Comparison of ENCODE assay signal across 1 cellular context in genomic region chr1:247078315-247079140, GRCh38.
TF ChIP-seq lines count a peak whose summit lies in the region.

Gene ZNF670 (minus strand): TSS chr1:247078811. CDS start chr1:247078596, 215 bp downstream.

TF ChIP-seq in HepG2, 621 proteins besides CTCF, POLR2A, EP300 and RAD21 (continued from another document and continues in another):
- TF ChIP-seq MXD3 (CRISPR knock-in tag; IDR thresholded peaks at IDR 0.05) (peak; percentile 47; the same call in 1 of the 2 replicates), ZNF784 (CRISPR knock-in tag; IDR thresholded peaks at IDR 0.05; ENCODE audit: borderline replicate concordance) (no peak), RARA (CRISPR knock-in tag; IDR thresholded peaks at IDR 0.05) (peak; percentile 24; the same call in 1 of the 2 replicates), HNF1B (CRISPR knock-in tag; IDR thresholded peaks at IDR 0.05) (peak; percentile 80; the same call in 1 of the 2 replicates), HOMEZ (CRISPR knock-in tag; IDR thresholded peaks at IDR 0.05; ENCODE audit: low read depth) (peak; percentile 72), ZNF501 (CRISPR knock-in tag; IDR thresholded peaks at IDR 0.05) (peak; percentile 58), SALL1 (CRISPR knock-in tag; IDR thresholded peaks at IDR 0.05) (peak; percentile 53; the same call in 1 of the 2 replicates), ATF1 (CRISPR knock-in tag; IDR thresholded peaks at IDR 0.05) (no peak; the same call in 1 of the 2 replicates), ZFP91 (CRISPR knock-in tag; IDR thresholded peaks at IDR 0.05; ENCODE audit: borderline replicate concordance) (peak; percentile 78; the same call in 1 of the 2 replicates), STAT6 (CRISPR knock-in tag; IDR thresholded peaks at IDR 0.05; ENCODE audit: borderline replicate concordance) (no peak), CBX2 (IDR thresholded peaks at IDR 0.05; ENCODE audit: low read depth, low read length) (no peak), CBX2 (CRISPR knock-in tag; IDR thresholded peaks at IDR 0.05; ENCODE audit: low read depth) (no peak), PREB (CRISPR knock-in tag; IDR thresholded peaks at IDR 0.05) (no peak), ATM (IDR thresholded peaks at IDR 0.05; ENCODE audit: borderline replicate concordance) (no peak), NFYB (CRISPR knock-in tag; IDR thresholded peaks at IDR 0.05) (peak; percentile 67), MXD1 (CRISPR knock-in tag; IDR thresholded peaks at IDR 0.05) (peak; percentile 38; the same call in 1 of the 2 replicates), HNRNPLL (IDR thresholded peaks at IDR 0.05; ENCODE audit: low read depth, low read length, poor library complexity, severe bottlenecking) (peak; percentile 63), POGZ (CRISPR knock-in tag; IDR thresholded peaks at IDR 0.05) (peak; percentile 55), ZBTB46 (CRISPR knock-in tag; IDR thresholded peaks at IDR 0.05; ENCODE audit: borderline replicate concordance) (no peak), AGO1 (IDR thresholded peaks at IDR 0.05; ENCODE audit: low read depth, low read length, poor library complexity, severe bottlenecking) (peak; percentile 26), BORCS8-MEF2B (CRISPR knock-in tag; IDR thresholded peaks at IDR 0.05) (peak; percentile 54; the same call in 1 of the 2 replicates), KDM5A (IDR thresholded peaks at IDR 0.05; ENCODE audit: borderline replicate concordance, low read length) (0 out of 2 replicates have a peak, but pooled peaks have one; percentile 24), BRD4 (CRISPR knock-in tag; IDR thresholded peaks at IDR 0.05) (no peak), PHF8 (CRISPR knock-in tag; IDR thresholded peaks at IDR 0.05) (peak; percentile 67), GATAD1 (CRISPR knock-in tag; IDR thresholded peaks at IDR 0.05) (peak; percentile 55), HMG20A (CRISPR knock-in tag; IDR thresholded peaks at IDR 0.05; ENCODE audit: borderline replicate concordance) (no peak), ETV5 (CRISPR knock-in tag; IDR thresholded peaks at IDR 0.05; ENCODE audit: borderline replicate concordance) (peak; percentile 16; the same call in 1 of the 2 replicates), KMT2B (CRISPR knock-in tag; IDR thresholded peaks at IDR 0.05) (no peak), ZFP41 (CRISPR knock-in tag; IDR thresholded peaks at IDR 0.05; ENCODE audit: borderline replicate concordance) (peak; percentile 34; the same call in 1 of the 2 replicates), BCL6 (CRISPR knock-in tag; IDR thresholded peaks at IDR 0.05) (peak; percentile 47), PBX2 (CRISPR knock-in tag; IDR thresholded peaks at IDR 0.05) (peak; percentile 84), ZBTB7B (CRISPR knock-in tag; IDR thresholded peaks at IDR 0.05) (0 out of 2 replicates have a peak, but pooled peaks have one; percentile 42), ZFY (CRISPR knock-in tag; IDR thresholded peaks at IDR 0.05) (peak; percentile 42; the same call in 1 of the 2 replicates), STAG1 (CRISPR knock-in tag; IDR thresholded peaks at IDR 0.05) (peak; percentile 38), NFYC (CRISPR knock-in tag; IDR thresholded peaks at IDR 0.05) (peak; percentile 78), SP1 (IDR thresholded peaks at IDR 0.05) (no peak), SP1 (CRISPR knock-in tag; IDR thresholded peaks at IDR 0.05) (peak; percentile 59; the same call in 1 of the 2 replicates), BHLHE40 (IDR thresholded peaks at IDR 0.05; ENCODE audit: low read length) (no peak), ISX (CRISPR knock-in tag; conservative IDR thresholded peaks at IDR 0.05) (no peak), ZNF33A (CRISPR knock-in tag; IDR thresholded peaks at IDR 0.05; ENCODE audit: borderline replicate concordance) (0 out of 2 replicates have a peak, but pooled peaks have one; percentile 46), ZNF225 (CRISPR knock-in tag; IDR thresholded peaks at IDR 0.05) (peak; percentile 64; the same call in 1 of the 2 replicates), TFDP2 (CRISPR knock-in tag; IDR thresholded peaks at IDR 0.05) (peak; percentile 74), CENPBD1 (CRISPR knock-in tag; IDR thresholded peaks at IDR 0.05; ENCODE audit: borderline replicate concordance, low read depth) (no peak), HMGXB4 (CRISPR knock-in tag; IDR thresholded peaks at IDR 0.05; ENCODE audit: borderline replicate concordance in 1 of 2, low read depth in 1 of 2) (peak in 1 of 2 experiments; percentile 31; a peak in 2 of 4 replicates), DMAP1 (CRISPR knock-in tag; IDR thresholded peaks at IDR 0.05) (peak; percentile 52; the same call in 1 of the 2 replicates), PCBP1 (IDR thresholded peaks at IDR 0.05; ENCODE audit: borderline replicate concordance, low read depth, low read length) (no peak), SRSF4 (IDR thresholded peaks at IDR 0.05; ENCODE audit: low read depth, low read length, poor library complexity, severe bottlenecking) (no peak), ZNF614 (CRISPR knock-in tag; IDR thresholded peaks at IDR 0.05; ENCODE audit: borderline replicate concordance) (peak; percentile 68)
